ENCODE assay signal across 6 cellular contexts in the genomic region with DNA sequence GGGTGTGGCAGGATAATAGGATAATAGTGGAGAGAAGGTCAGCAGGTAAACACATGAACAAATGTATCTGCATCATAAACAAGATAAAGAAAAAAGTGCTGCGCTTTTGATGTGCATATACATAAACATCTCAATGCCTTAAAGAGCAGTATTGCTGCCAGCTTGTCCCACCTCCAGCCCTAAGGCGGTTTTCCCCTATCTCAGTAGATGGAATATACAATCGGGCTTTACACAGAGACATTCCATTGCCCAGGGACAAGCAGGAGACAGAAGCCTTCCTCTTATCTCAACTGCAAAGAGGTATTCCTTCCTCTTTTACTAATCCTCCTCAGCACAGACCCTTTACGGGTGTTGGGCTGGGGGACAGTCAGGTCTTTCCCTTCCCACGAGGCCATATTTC. TPM values are rescaled to one million over a fixed set of nuclear protein-coding genes. Genes with fewer than 3 reads are reported as not detected.
"Had no signal": no experiment of that assay in that cellular context is flagged by ENCODE, and none has a peak within 500 bp of the region (broad histone marks: within the 10 kb centered on the region; RNA-seq: fewer than 3 reads in every experiment).

No MANE protein-coding gene starts in this region.

RNA-seq across cellular contexts. Expression of a gene that starts 43.1 kb away (rescaled TPM):
- total RNA-seq: K562, M059J, OCI-LY7, PC-3, SJSA1 had no signal
- polyA plus RNA-seq: K562, SK-N-SH had no signal
